19 cellular contexts compared by ENCODE assay signal in the genomic region with DNA sequence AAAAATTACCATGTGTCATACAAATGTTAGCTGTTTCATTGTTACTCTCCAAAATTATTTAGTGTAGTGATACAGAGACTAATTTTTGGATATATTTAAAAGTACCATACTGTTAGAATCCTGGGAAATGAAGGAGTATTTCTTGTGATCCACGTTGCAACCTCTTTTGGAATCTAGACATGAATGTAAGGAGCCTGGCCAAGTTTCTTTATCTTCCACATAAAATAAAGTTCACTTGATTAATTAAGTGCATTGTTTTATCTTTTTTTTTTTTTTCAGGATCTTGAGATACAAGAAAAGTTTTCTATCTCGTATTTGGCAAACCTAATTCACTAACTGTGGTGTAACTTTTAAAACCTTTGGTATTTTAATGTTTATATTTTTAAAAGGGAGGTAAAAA.
"Had no signal": no experiment of that assay in that cellular context is flagged by ENCODE, and none has a peak within 500 bp of the region (broad histone marks: within the 10 kb centered on the region; RNA-seq: fewer than 3 reads in every experiment).

No MANE protein-coding gene starts in this region.

- H3K27ac ChIP-seq: RWPE1 had no signal

- H3K27me3 ChIP-seq: MG63 had no signal

- DNase-seq: IMR-90, Karpas-422, KG1, MG63, NCI-H1092 treated with DMSO at 0.1 percent for 48 hours, NCI-H1436, NCI-H187, NCI-H2029, NCI-H2081 treated with DMSO at 0.1 percent for 48 hours, NCI-H2171, NCI-H226, NCI-H446, NCI-H510A, NCI-H524 treated with DMSO at 0.1 percent for 48 hours, NCI-H69, NCI-H774, SHP77 had no signal

- H3K9me3 ChIP-seq: MG63 had no signal

- H3K4me3 ChIP-seq: MG63 had no signal

- ATAC-seq: HepG2 had no signal

- H3K36me3 ChIP-seq: MG63 had no signal
